10 cellular contexts compared by ENCODE assay signal in genomic region chr3:17678116-17678741, GRCh38.
DNase-seq lines count a peak whose midpoint lies in the region; ATAC-seq, FAIRE-seq and TF ChIP-seq lines count a peak whose summit lies in the region.
"Had no signal": no experiment of that assay in that cellular context is flagged by ENCODE, and none has a peak within 500 bp of the region (broad histone marks: within the 10 kb centered on the region; RNA-seq: fewer than 3 reads in every experiment).

No MANE protein-coding gene starts in this region.

- ATAC-seq in HG03460 (IDR thresholded peaks at IDR 0.05; ENCODE audit: unreplicated experiment): peak; percentile 69

- no peak for FAIRE-seq in D721Med (lab: Jason Lieb, UNC)
- FAIRE-seq: G401.6 had no signal

- DNase-seq in Caki2 (ENCODE audit: low read depth) (peak; percentile 3), GM20000 (ENCODE audit: low spot score) (peak; percentile 11), fibroblast of peridontal ligament (ENCODE audit: extremely low read depth) (peak; percentile 58), D721Med (ENCODE audit: insufficient read length, low spot score) (no peak), COLO668 (lab: John Stamatoyannopoulos, UW; ENCODE audit: unreplicated experiment) (no peak), NCI-H146 treated with DMSO at 0.1 percent for 48 hours (lab: John Stamatoyannopoulos, UW; ENCODE audit: unreplicated experiment) (no peak), GM19240 (ENCODE audit: insufficient read length, low spot score) (no peak)
- DNase-seq: retina had no signal

- TF ChIP-seq CTCF in GM20000 (IDR thresholded peaks at IDR 0.05; ENCODE audit: extremely low read depth, missing control alignments): no peak
- TF ChIP-seq CTCF in D721Med (IDR thresholded peaks at IDR 0.05; ENCODE audit: insufficient read depth, missing control alignments): no peak

- in situ Hi-C loops in Caki2 (cut with HindIII; ENCODE audit: low pct_unique_long_range_greater_than_20kb, low sequenced_read_pairs): no loop called here

Comparison
In these comparisons a context has a peak if more than half of its experiments do, and no peak if none do; other contexts are left out.
1. DNase-seq: peak in Caki2 (single experiment), GM20000 (single experiment) and fibroblast of peridontal ligament (single experiment); none in D721Med (single experiment), COLO668 (single experiment), NCI-H146 treated with DMSO at 0.1 percent for 48 hours (single experiment) and GM19240 (single experiment).